In the genomic region with DNA sequence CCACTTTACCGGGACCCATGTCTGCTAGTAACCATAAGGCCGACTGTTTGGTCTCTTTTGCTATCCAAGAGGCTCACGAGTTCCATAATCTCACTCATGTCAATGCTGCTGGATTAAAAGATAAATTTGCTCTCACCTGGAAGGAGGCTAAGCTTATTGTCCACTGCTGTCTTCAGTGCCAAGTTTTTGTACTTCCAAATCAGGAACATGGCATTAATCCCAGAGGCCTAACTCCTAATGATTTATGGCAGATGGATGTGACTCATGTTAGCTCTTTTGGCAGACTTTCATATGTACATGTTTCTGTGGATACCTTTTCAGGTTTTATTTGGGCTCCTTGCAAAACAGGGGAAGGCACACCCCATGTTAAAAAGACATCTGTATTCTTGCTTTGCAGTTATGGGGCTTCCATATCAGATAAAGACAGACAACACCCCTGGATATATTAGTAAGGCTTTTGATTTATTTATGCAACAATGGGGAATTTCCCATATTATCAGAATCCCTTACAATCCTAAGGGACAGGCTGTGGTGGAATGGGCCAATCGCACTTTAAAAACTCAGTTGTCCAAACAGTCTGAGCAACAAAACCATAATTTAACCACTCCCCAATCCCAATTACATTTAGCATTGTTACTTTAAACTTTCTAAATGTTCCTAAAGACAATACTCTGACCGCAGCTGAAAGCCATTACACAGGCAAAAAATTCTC, we compare ENCODE assay signal across 13 cellular contexts.
DNase-seq lines count a peak whose midpoint lies in the region; ATAC-seq, FAIRE-seq and TF ChIP-seq lines count a peak whose summit lies in the region.
"Had no signal": no experiment of that assay in that cellular context is flagged by ENCODE, and none has a peak within 500 bp of the region (broad histone marks: within the 10 kb centered on the region; RNA-seq: fewer than 3 reads in every experiment).

No MANE protein-coding gene starts in this region.

- H3K4me3 ChIP-seq in astrocyte of the spinal cord (ENCODE audit: low read depth, low read length), result no peak overlapping the region
- H3K4me3 ChIP-seq: tibial artery had no signal

- peak; percentile 85 for FAIRE-seq in D721Med (lab: Jason Lieb, UNC)

- no peak overlapping the region for H3K4me3 Mint-ChIP-seq in activated T-helper 17 cell treated with anti-CD3 and anti-CD28 coated beads, Interleukin-2, amount 50 U/mL, for 72 hours

- no peak for ATAC-seq in activated T-helper 17 cell treated with anti-CD3 and anti-CD28 coated beads, Interleukin-2, amount 50 U/mL, for 72 hours (replicated peaks)
- no peak for ATAC-seq in HG02798 (IDR thresholded peaks at IDR 0.05; ENCODE audit: poor library complexity, unreplicated experiment)
- no peak for ATAC-seq in HG02588 (IDR thresholded peaks at IDR 0.05; ENCODE audit: unreplicated experiment)

- no peak overlapping the region for H3K27ac Mint-ChIP-seq in activated T-helper 17 cell treated with anti-CD3 and anti-CD28 coated beads, Interleukin-2, amount 50 U/mL, for 72 hours

- peaks cover 12% of the 10 kb centered on the region for H3K27me3 Mint-ChIP-seq in activated T-helper 17 cell treated with anti-CD3 and anti-CD28 coated beads, Interleukin-2, amount 50 U/mL, for 72 hours

- TF ChIP-seq CTCF in D721Med (IDR thresholded peaks at IDR 0.05; ENCODE audit: insufficient read depth, missing control alignments) (no peak), astrocyte of the spinal cord (IDR thresholded peaks at IDR 0.05; ENCODE audit: low read depth, low read length) (no peak)

- DNase-seq in D721Med (ENCODE audit: insufficient read length, low spot score) (no peak), NCI-H1105 (lab: John Stamatoyannopoulos, UW) (peak; percentile 62), astrocyte of the spinal cord (ENCODE audit: low read depth, low spot score) (peak; percentile 75), kidney glomerular epithelial cell (lab: John Stamatoyannopoulos, UW) (peak; percentile 84)
- no peak for DNase-seq in activated CD4-positive, CD25-positive, alpha-beta regulatory T cell (lab: John Stamatoyannopoulos, UW)
- DNase-seq: activated CD4-positive, alpha-beta T cell treated with anti-CD3 and anti-CD28 coated beads for 48 hours; anterior cingulate cortex; head of caudate nucleus; KBM-7; tibial artery had no signal

- H3K9me3 Mint-ChIP-seq in activated T-helper 17 cell treated with anti-CD3 and anti-CD28 coated beads, Interleukin-2, amount 50 U/mL, for 72 hours, result peaks cover 19% of the 10 kb centered on the region

- H3K36me3 Mint-ChIP-seq in activated T-helper 17 cell treated with anti-CD3 and anti-CD28 coated beads, Interleukin-2, amount 50 U/mL, for 72 hours (ENCODE audit: low read depth), result no peaks in the 10 kb centered on the region

- no peaks in the 10 kb centered on the region for H3K4me1 Mint-ChIP-seq in activated T-helper 17 cell treated with anti-CD3 and anti-CD28 coated beads, Interleukin-2, amount 50 U/mL, for 72 hours

- in situ Hi-C loops in astrocyte of the spinal cord (cut with HindIII; ENCODE audit: low sequenced_read_pairs), result no loop called here

Comparison
In these comparisons a context has a peak if more than half of its experiments do, and no peak if none do; other contexts are left out.
1. DNase-seq: peak in NCI-H1105 (single experiment), astrocyte of the spinal cord (single experiment) and kidney glomerular epithelial cell (single experiment); none in D721Med (single experiment) and activated CD4-positive, CD25-positive, alpha-beta regulatory T cell (0 of 4).